1 cellular context compared by ENCODE assay signal in the genomic region with DNA sequence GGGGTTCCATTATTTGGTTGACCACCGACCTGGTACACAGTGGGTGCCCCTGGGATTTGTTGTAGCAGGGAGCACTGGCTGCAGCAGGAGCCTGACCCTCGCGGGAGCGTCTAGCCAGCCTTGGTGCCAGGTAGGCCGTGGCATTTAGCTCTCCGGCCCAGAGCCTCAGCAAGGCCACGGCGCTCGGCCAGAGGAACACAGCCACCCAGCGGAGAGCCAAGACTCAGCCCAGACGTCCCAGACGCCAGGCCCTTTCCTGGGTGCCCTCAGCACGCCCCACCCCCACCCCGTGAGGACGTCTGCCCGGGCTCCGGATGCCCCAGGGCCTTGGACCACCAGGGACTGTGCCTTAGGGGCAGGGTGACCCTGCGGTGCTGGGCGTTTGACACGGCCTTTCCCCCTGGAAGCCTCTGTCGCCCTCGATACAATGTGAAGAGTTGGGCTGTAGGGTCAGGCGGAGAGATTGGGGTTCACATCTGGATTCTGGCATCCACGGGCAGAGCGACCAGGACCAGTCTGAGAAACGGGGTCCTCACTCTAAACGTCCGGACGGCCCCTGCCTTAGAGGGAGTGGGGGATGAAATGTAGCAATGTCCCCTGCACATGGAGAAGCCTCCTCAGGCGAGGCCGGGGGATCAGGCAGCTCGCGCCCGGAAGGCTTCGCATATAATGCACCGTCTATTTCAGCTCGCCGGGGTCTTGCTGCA.
TF ChIP-seq lines count a peak whose summit lies in the region.

No MANE protein-coding gene starts in this region.

TF ChIP-seq in H1, 55 proteins besides CTCF, POLR2A, EP300 and RAD21:
- no peak for TF ChIP-seq FOSL1 (IDR thresholded peaks at IDR 0.05; ENCODE audit: insufficient read depth, low read depth, low read length)
